31 cellular contexts compared by ENCODE assay signal in genomic region chr18:65623686-65624085, GRCh38.
"Had no signal": no experiment of that assay in that cellular context is flagged by ENCODE, and none has a peak within 500 bp of the region (broad histone marks: within the 10 kb centered on the region; RNA-seq: fewer than 3 reads in every experiment).

No MANE protein-coding gene starts in this region.

- H3K27ac Mint-ChIP-seq: activated B cell treated with CpG ODN at 0.5 μM for 24 hours; activated CD8-positive, alpha-beta T cell treated with anti-CD3 and anti-CD28 coated beads for 36 hours; activated naive CD4-positive, alpha-beta T cell treated with anti-CD3 and anti-CD28 coated beads for 36 hours; activated naive CD4-positive, alpha-beta T cell treated with anti-CD3 and anti-CD28 coated beads, Interleukin-2, amount 50 U/mL, for 24 hours; activated naive CD8-positive, alpha-beta T cell treated with anti-CD3 and anti-CD28 coated beads for 36 hours; activated naive CD8-positive, alpha-beta T cell treated with anti-CD3 and anti-CD28 coated beads, Interleukin-2, amount 50 U/mL, for 24 hours; activated T-helper 17 cell treated with anti-CD3 and anti-CD28 coated beads, Interleukin-2, amount 50 U/mL, for 72 hours; brain; T-helper 17 cell; T-helper 2 cell treated with Interferon-gamma antibody and Interleukin-4, amounts not matched to agents 5 μg/mL and 100 μg/mL, for 36 hours had no signal

- DNase-seq: activated B cell treated with CpG ODN at 0.5 μM for 24 hours; activated CD4-positive, alpha-beta T cell treated with anti-CD3 and anti-CD28 coated beads for 48 hours; activated CD4-positive, alpha-beta T cell treated with anti-CD3 and anti-CD28 coated beads, Interleukin-2, amount 50 U/mL, for 1 hour; activated CD4-positive, alpha-beta T cell treated with anti-CD3 and anti-CD28 coated beads, Interleukin-2, amount 50 U/mL, for 48 hours; activated CD8-positive, alpha-beta memory T cell treated with anti-CD3 and anti-CD28 coated beads for 24 hours; activated CD8-positive, alpha-beta T cell treated with anti-CD3 and anti-CD28 coated beads for 36 hours; activated effector memory CD4-positive, alpha-beta T cell treated with anti-CD3 and anti-CD28 coated beads, Interleukin-2, amount 50 U/mL, for 16 hours; activated naive CD4-positive, alpha-beta T cell treated with anti-CD3 and anti-CD28 coated beads for 36 hours; activated naive CD8-positive, alpha-beta T cell treated with anti-CD3 and anti-CD28 coated beads for 36 hours; activated naive CD8-positive, alpha-beta T cell treated with anti-CD3 and anti-CD28 coated beads, Interleukin-2, amount 50 U/mL, for 24 hours; activated T-cell treated with anti-CD3 and anti-CD28 coated beads, Interleukin-2, amount 50 U/mL, for 4 hours; adrenal gland; amygdala; central memory CD4-positive, alpha-beta T cell; cerebellar nuclear complex; colonic mucosa; effector CD8-positive, alpha-beta T cell; foreskin fibroblast; T-helper 1 cell; T-helper 17 cell; T1000; WERI-Rb-1 had no signal

- H3K9me3 ChIP-seq: adrenal gland, ascending aorta, breast epithelium, colonic mucosa had no signal

- H3K27ac ChIP-seq: adrenal gland, ascending aorta, breast epithelium, cardiac muscle cell, colonic mucosa, WERI-Rb-1 had no signal

- H3K36me3 ChIP-seq: adrenal gland, ascending aorta, breast epithelium, cardiac muscle cell, colonic mucosa, WERI-Rb-1 had no signal

- ATAC-seq: activated CD4-positive, CD25-positive, alpha-beta regulatory T cell treated with anti-CD3 and anti-CD28 coated beads, Interleukin-2, amount 50 U/mL, for 24 hours; activated CD8-positive, alpha-beta T cell treated with anti-CD3 and anti-CD28 coated beads for 36 hours; activated naive CD8-positive, alpha-beta T cell treated with anti-CD3 and anti-CD28 coated beads, Interleukin-2, amount 50 U/mL, for 24 hours; activated T-cell treated with anti-CD3 and anti-CD28 coated beads, Interleukin-2, amount 50 U/mL, for 4 hours; activated T-helper 17 cell treated with anti-CD3 and anti-CD28 coated beads, Interleukin-2, amount 50 U/mL, for 72 hours; esophagus mucosa; T-helper 17 cell had no signal

- H3K4me1 Mint-ChIP-seq: activated B cell treated with CpG ODN at 0.5 μM for 24 hours; activated naive CD4-positive, alpha-beta T cell treated with anti-CD3 and anti-CD28 coated beads, Interleukin-2, amount 50 U/mL, for 24 hours; activated naive CD8-positive, alpha-beta T cell treated with anti-CD3 and anti-CD28 coated beads for 36 hours; activated naive CD8-positive, alpha-beta T cell treated with anti-CD3 and anti-CD28 coated beads, Interleukin-2, amount 50 U/mL, for 24 hours; activated T-helper 17 cell treated with anti-CD3 and anti-CD28 coated beads, Interleukin-2, amount 50 U/mL, for 72 hours; brain; T-helper 17 cell had no signal

- H3K27me3 Mint-ChIP-seq: activated B cell treated with CpG ODN at 0.5 μM for 24 hours; activated CD8-positive, alpha-beta T cell treated with anti-CD3 and anti-CD28 coated beads for 36 hours; activated naive CD4-positive, alpha-beta T cell treated with anti-CD3 and anti-CD28 coated beads, Interleukin-2, amount 50 U/mL, for 24 hours; activated naive CD8-positive, alpha-beta T cell treated with anti-CD3 and anti-CD28 coated beads for 36 hours; activated naive CD8-positive, alpha-beta T cell treated with anti-CD3 and anti-CD28 coated beads, Interleukin-2, amount 50 U/mL, for 24 hours; activated T-helper 17 cell treated with anti-CD3 and anti-CD28 coated beads, Interleukin-2, amount 50 U/mL, for 72 hours; T-helper 17 cell had no signal

- H3K4me1 ChIP-seq: adrenal gland, ascending aorta, breast epithelium, colonic mucosa had no signal

- H3K27me3 ChIP-seq: adrenal gland, ascending aorta, breast epithelium, cardiac muscle cell, colonic mucosa had no signal

- H3K36me3 Mint-ChIP-seq: activated naive CD4-positive, alpha-beta T cell treated with anti-CD3 and anti-CD28 coated beads, Interleukin-2, amount 50 U/mL, for 24 hours; activated naive CD8-positive, alpha-beta T cell treated with anti-CD3 and anti-CD28 coated beads for 36 hours; brain had no signal

- H3K9me3 Mint-ChIP-seq: activated B cell treated with CpG ODN at 0.5 μM for 24 hours; activated naive CD8-positive, alpha-beta T cell treated with anti-CD3 and anti-CD28 coated beads for 36 hours had no signal

- H3K4me3 Mint-ChIP-seq: activated B cell treated with CpG ODN at 0.5 μM for 24 hours; activated CD8-positive, alpha-beta T cell treated with anti-CD3 and anti-CD28 coated beads for 36 hours; activated naive CD4-positive, alpha-beta T cell treated with anti-CD3 and anti-CD28 coated beads for 36 hours; activated naive CD4-positive, alpha-beta T cell treated with anti-CD3 and anti-CD28 coated beads, Interleukin-2, amount 50 U/mL, for 24 hours; activated naive CD8-positive, alpha-beta T cell treated with anti-CD3 and anti-CD28 coated beads for 36 hours; activated naive CD8-positive, alpha-beta T cell treated with anti-CD3 and anti-CD28 coated beads, Interleukin-2, amount 50 U/mL, for 24 hours; activated T-cell treated with anti-CD3 and anti-CD28 coated beads, Interleukin-2, amount 50 U/mL, for 4 hours; activated T-helper 17 cell treated with anti-CD3 and anti-CD28 coated beads, Interleukin-2, amount 50 U/mL, for 72 hours; brain; T-helper 17 cell; T-helper 2 cell treated with Interferon-gamma antibody and Interleukin-4, amounts not matched to agents 5 μg/mL and 100 μg/mL, for 36 hours had no signal

- H3K4me3 ChIP-seq: adrenal gland, ascending aorta, breast epithelium, cardiac muscle cell, colonic mucosa had no signal
